8 cellular contexts compared by ENCODE assay signal in the genomic region with DNA sequence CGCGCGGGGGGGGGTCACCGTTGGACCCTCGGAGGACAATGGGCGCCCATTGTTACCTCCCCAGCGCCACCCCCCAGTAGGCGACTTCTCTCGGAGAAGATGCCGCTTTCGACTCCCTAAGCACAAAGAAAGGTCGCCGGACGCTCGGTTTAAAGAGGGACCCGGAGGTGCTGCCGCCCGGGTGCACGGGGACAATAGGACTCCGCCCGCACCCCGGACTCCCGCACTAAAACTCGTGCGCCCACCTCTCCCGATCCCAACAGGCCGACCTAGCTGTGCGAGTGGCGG. TPM values are rescaled to one million over a fixed set of nuclear protein-coding genes. Genes with fewer than 3 reads are reported as not detected.
A peak's percentile ranks its signal among the peaks of the same experiment; 100 is the strongest.
DNase-seq lines count a peak whose midpoint lies in the region; ATAC-seq, FAIRE-seq and TF ChIP-seq lines count a peak whose summit lies in the region.

No MANE protein-coding gene starts in this region.

- H2AK5ac ChIP-seq in H1 (ENCODE audit: low read depth, low read length) (no peak overlapping the region), neuronal stem cell (ENCODE audit: low read depth, low read length) (no peak overlapping the region)

- H3K14ac ChIP-seq in H1 (ENCODE audit: insufficient read length) (no peak overlapping the region), neuronal stem cell (ENCODE audit: low read length) (no peak overlapping the region)

- no peak overlapping the region for H3K4ac ChIP-seq in H1 (replicated peaks; ENCODE audit: insufficient read length, low read depth, low read length)
- H3K4ac ChIP-seq in neuronal stem cell (ENCODE audit: low read length): no peak overlapping the region

- no peaks in the 10 kb centered on the region; the same call in 1 of the 2 replicates for H3K79me1 ChIP-seq in H1 (ENCODE audit: low read depth, low read length)
- H3K79me1 ChIP-seq in neuronal stem cell (ENCODE audit: low read depth, low read length): no peaks in the 10 kb centered on the region

- H3K9me3 Mint-ChIP-seq in CD4-positive, alpha-beta memory T cell: no peaks in the 10 kb centered on the region

- H3K79me2 ChIP-seq in PC-3 (ENCODE audit: low read length) (peaks cover 46% of the 10 kb centered on the region), H1 (ENCODE audit: control insufficient read depth in 1 of 2, insufficient read depth in 2 of 2, low read length in 2 of 2) (peaks cover 8 to 45% of the 10 kb centered on the region in 2 experiments)

- H3K4me3 Mint-ChIP-seq in CD4-positive, alpha-beta memory T cell: peak overlapping the region; percentile 83 to 97 (median 89)

- TF ChIP-seq EP300 in H1 (IDR thresholded peaks at IDR 0.05; ENCODE audit: borderline replicate concordance in 1 of 2, low read depth in 2 of 2, low read length in 2 of 2): no peak

- FAIRE-seq in H1 (lab: Jason Lieb, UNC): no peak

- no TSS peak for BruUV-seq in PC-3 (replicated peaks; lab: Mats Ljungman, UMichigan)

- intact Hi-C loops in CD4-positive, alpha-beta memory T cell (cut with micrococcal nuclease): loop anchor here (1.0 to 5.0 kb wide), 6 partner anchors 34 to 161 kb away; no protein-coding TSS in a partner anchor
- intact Hi-C loops in PC-3 (cut with micrococcal nuclease): loop anchor here (1.0 to 10.0 kb wide), 6 partner anchors 85 to 257 kb away; no protein-coding TSS in a partner anchor
- intact Hi-C loops in left colon (cut with DNase I, micrococcal nuclease): no loop called here

- H3K9me3 ChIP-seq in CD4-positive, alpha-beta memory T cell (ENCODE audit: control insufficient read depth in 1 of 2, low read length in 2 of 2): no peaks in the 10 kb centered on the region
- no peaks in the 10 kb centered on the region for H3K9me3 ChIP-seq in PC-3 (ENCODE audit: low read length)
- H3K9me3 ChIP-seq in H1 (ENCODE audit: insufficient read depth in 2 of 2, low read depth in 1 of 2, low read length in 1 of 2): no peaks in the 10 kb centered on the region
- no peaks in the 10 kb centered on the region for H3K9me3 ChIP-seq in neuronal stem cell (replicated peaks in 1 of 2; ENCODE audit: control insufficient read depth in 2 of 2, insufficient read depth in 1 of 2, low read depth in 1 of 2, low read length in 2 of 2)

- H4K91ac ChIP-seq in H1 (replicated peaks; ENCODE audit: insufficient read length, low read length) (peak overlapping the region; percentile 81), neuronal stem cell (ENCODE audit: low read depth, low read length, poor library complexity) (no peak overlapping the region)

- TF ChIP-seq RAD21 in H1 (IDR thresholded peaks at IDR 0.05 in 1 of 2, conservative IDR thresholded peaks at IDR 0.05 in 1 of 2; ENCODE audit: low read depth in 2 of 2, low read length in 2 of 2): no peak

- H3K27ac Mint-ChIP-seq in CD4-positive, alpha-beta memory T cell: peak overlapping the region; percentile 73 to 93 (median 88)

- peaks cover 5% of the 10 kb centered on the region for H3K36me3 ChIP-seq in CD4-positive, alpha-beta memory T cell (ENCODE audit: insufficient read depth, low read length)
- H3K36me3 ChIP-seq in PC-3 (ENCODE audit: low read depth, low read length) (peaks cover 4% of the 10 kb centered on the region; the same call in 1 of the 2 replicates), H1 (ENCODE audit: control insufficient read depth in 2 of 4, insufficient read depth in 4 of 4, low read length in 3 of 4) (0 out of 8 replicates have a peak, but pooled peaks cover 0 to 3% (median 0%) of the 10 kb centered on the region in 4 experiments), neuronal stem cell (replicated peaks in 1 of 2; ENCODE audit: control insufficient read depth in 2 of 2, insufficient read depth in 2 of 2, low read length in 2 of 2) (peaks cover 0 to 18% of the 10 kb centered on the region in 2 donors)

- H3K36me3 Mint-ChIP-seq in CD4-positive, alpha-beta memory T cell: peaks cover 3 to 30% of the 10 kb centered on the region in 2 donors

- no peaks in the 10 kb centered on the region for H3F3A ChIP-seq in PC-3 (ENCODE audit: low read length, unreplicated experiment)

- WGBS in H1 (ENCODE audit: extremely low coverage in 1 of 2, insufficient coverage in 1 of 2, insufficient read length in 1 of 2, insufficient replicate concordance in 2 of 2, low coverage in 1 of 2, low lambda C conversion rate in 2 of 2, missing lambda C conversion rate in 1 of 2), 2 experiments: 1% methylated on average over 18 of the region's 29 CpGs; no CpG with 5 or more reads in 1 of the 2 experiments
- no CpG with 5 or more reads among the region's 29 CpGs for WGBS in neuronal stem cell (ENCODE audit: extremely low coverage in 2 of 2, insufficient read length in 2 of 2, insufficient replicate concordance in 1 of 2), 2 donors

- TF ChIP-seq POLR2A in H1 (IDR thresholded peaks at IDR 0.05; ENCODE audit: control extremely low read depth in 1 of 2, low read depth in 2 of 2, low read length in 2 of 2): no peak

- H2BK12ac ChIP-seq in H1 (ENCODE audit: low read depth, low read length): peak overlapping the region; percentile 46; the same call in 1 of the 2 replicates
- peak overlapping the region; percentile 87 for H2BK12ac ChIP-seq in neuronal stem cell (ENCODE audit: low read length)

- peak overlapping the region; percentile 67 for H4K5ac ChIP-seq in H1 (ENCODE audit: insufficient read length, low read depth, low read length)

- POLR2A ChIA-PET in CD4-positive, alpha-beta memory T cell (lab: Charles Lee; ENCODE audit: partially characterized antibody): interaction anchor here (1.0 to 5.1 kb wide), 21 partner anchors 10 to 257 kb away, joined by 3 to 116 read pairs (median 7); partner anchors contain the start of gene RMDN2
- POLR2A ChIA-PET in PC-3 (lab: Charles Lee; ENCODE audit: unreplicated experiment) (interaction anchor here (0.6 kb wide), 1 partner anchor 82 kb away, joined by 5 read pairs; no protein-coding TSS in a partner anchor), H1 (lab: Charles Lee; ENCODE audit: partially characterized antibody) (interaction anchor here (0.7 to 2.8 kb wide), 8 partner anchors 9 to 416 kb away, joined by 3 to 16 read pairs (median 4); partner anchors contain the start of gene RMDN2)

- no peaks in the 10 kb centered on the region for H3K27me3 ChIP-seq in CD4-positive, alpha-beta memory T cell (ENCODE audit: insufficient read depth, low read length)
- H3K27me3 ChIP-seq in PC-3 (ENCODE audit: low read length) (no peaks in the 10 kb centered on the region), H1 (replicated peaks in 1 of 4; ENCODE audit: control insufficient read depth in 3 of 4, extremely low read depth in 1 of 4, insufficient read depth in 3 of 4, low read length in 3 of 4) (no peaks in the 10 kb centered on the region), neuronal stem cell (ENCODE audit: control insufficient read depth in 3 of 3, insufficient read depth in 3 of 3, low read depth in 1 of 3, low read length in 3 of 3) (no peaks in the 10 kb centered on the region)

- no peak overlapping the region for H2BK15ac ChIP-seq in H1 (ENCODE audit: low read length)
- peak overlapping the region; percentile 31 for H2BK15ac ChIP-seq in neuronal stem cell (ENCODE audit: low read length)

- TF ChIP-seq CTCF in PC-3 (conservative IDR thresholded peaks at IDR 0.05; ENCODE audit: low read depth, low read length) (no peak), H1 (IDR thresholded peaks at IDR 0.05; ENCODE audit: control extremely low read depth in 1 of 3, insufficient read depth in 1 of 3, low read depth in 1 of 3, low read length in 3 of 3) (no peak)

- H4K20me1 ChIP-seq in PC-3 (ENCODE audit: low read length) (peaks cover 26% of the 10 kb centered on the region), H1 (replicated peaks in 1 of 2; ENCODE audit: control insufficient read depth in 1 of 2, insufficient read depth in 2 of 2, low read length in 2 of 2) (peaks cover 2 to 18% of the 10 kb centered on the region in 2 experiments)

- H3K4me1 Mint-ChIP-seq in CD4-positive, alpha-beta memory T cell: peaks cover 27 to 63% (median 47%) of the 10 kb centered on the region in 4 donors

- no peaks in the 10 kb centered on the region for H3K27me3 Mint-ChIP-seq in CD4-positive, alpha-beta memory T cell

- no peak overlapping the region; the same call in 1 of the 2 replicates for H3K18ac ChIP-seq in H1 (ENCODE audit: extremely low read depth, low read length)
- peak overlapping the region; percentile 96 for H3K18ac ChIP-seq in neuronal stem cell (ENCODE audit: low read length)

- peaks cover 10% of the 10 kb centered on the region for H3K23me2 ChIP-seq in H1 (ENCODE audit: low read depth, low read length)

- peak overlapping the region; percentile 85 for H3K27ac ChIP-seq in CD4-positive, alpha-beta memory T cell (ENCODE audit: low read depth, low read length)
- H3K27ac ChIP-seq in PC-3 (ENCODE audit: low read length) (no peak overlapping the region), H1 (ENCODE audit: low read depth, low read length) (peak overlapping the region; percentile 65), neuronal stem cell (replicated peaks; ENCODE audit: low read length) (peak overlapping the region; percentile 97)

- H2BK20ac ChIP-seq in H1 (ENCODE audit: low read length): no peak overlapping the region

- peak in 1 of 5 donors; percentile 56 for DNase-seq in CD4-positive, alpha-beta memory T cell
- no peak for DNase-seq in PC-3
- no peak for DNase-seq in H1 (ENCODE audit: low read depth in 1 of 2, low spot score in 2 of 2)
- no peak for DNase-seq in neuronal stem cell (ENCODE audit: low spot score)
- no peak for DNase-seq in left colon

- no peaks in the 10 kb centered on the region for H3K9me2 ChIP-seq in PC-3 (replicated peaks; ENCODE audit: low read length)

- H2BK120ac ChIP-seq in H1 (replicated peaks; ENCODE audit: low read depth, low read length): no peak overlapping the region
- H2BK120ac ChIP-seq in neuronal stem cell (ENCODE audit: low read depth, low read length): peak overlapping the region; percentile 95

- H3K23ac ChIP-seq in H1 (ENCODE audit: insufficient read length) (no peak overlapping the region), neuronal stem cell (ENCODE audit: low read depth, low read length, poor library complexity) (peak overlapping the region; percentile 86)

- H2BK5ac ChIP-seq in H1 (ENCODE audit: low read depth, low read length) (peak overlapping the region; percentile 38; the same call in 1 of the 2 replicates), neuronal stem cell (ENCODE audit: low read length) (peak overlapping the region; percentile 93)

- peak overlapping the region; percentile 65 to 89 for H3K4me3 ChIP-seq in CD4-positive, alpha-beta memory T cell (ENCODE audit: low read length in 2 of 2)
- peak overlapping the region; percentile 90 for H3K4me3 ChIP-seq in PC-3 (ENCODE audit: low read length)
- H3K4me3 ChIP-seq in H1 (ENCODE audit: extremely low read depth in 1 of 4, insufficient read depth in 2 of 4, low read depth in 3 of 4, low read length in 4 of 4): peak overlapping the region; percentile 77 to 98 (median 82)
- H3K4me3 ChIP-seq in neuronal stem cell (ENCODE audit: low read length in 2 of 2): peak overlapping the region; percentile 72 to 93

- H3K9ac ChIP-seq in PC-3 (ENCODE audit: low read length) (peak overlapping the region; percentile 68), H1 (replicated peaks in 1 of 4; ENCODE audit: extremely low read depth in 1 of 4, low read depth in 3 of 4, low read length in 3 of 4) (peak overlapping the region in 3 of 4 experiments; percentile 56 to 72 (median 67); a peak in 5 of 7 replicates), neuronal stem cell (ENCODE audit: low read depth, low read length, poor library complexity) (peak overlapping the region; percentile 78)

- H3K4me2 ChIP-seq in PC-3 (ENCODE audit: low read length) (peak overlapping the region; percentile 87), H1 (ENCODE audit: insufficient read depth in 1 of 2, low read depth in 2 of 2, low read length in 2 of 2) (peak overlapping the region; percentile 68 to 84), neuronal stem cell (ENCODE audit: insufficient read depth, low read length, poor library complexity, severe bottlenecking) (peak overlapping the region; percentile 51)

- H4K8ac ChIP-seq in H1 (ENCODE audit: extremely low read depth, insufficient read depth, low read length) (peak overlapping the region; percentile 90), neuronal stem cell (ENCODE audit: low read depth, low read length) (no peak overlapping the region)

- peak; percentile 20 for ATAC-seq in GM21529 (IDR thresholded peaks at IDR 0.05; ENCODE audit: unreplicated experiment)
- ATAC-seq in PC-3: peak; percentile 7; the same call in 1 of the 2 replicates
- no peak for ATAC-seq in left colon
- ATAC-seq in HG03432 (IDR thresholded peaks at IDR 0.05; ENCODE audit: unreplicated experiment): no peak
- ATAC-seq in GM19452 (IDR thresholded peaks at IDR 0.05; ENCODE audit: unreplicated experiment): no peak

- H3K56ac ChIP-seq in H1 (replicated peaks; ENCODE audit: insufficient read length, low read depth, low read length): peak overlapping the region; percentile 27

- peaks cover 40% of the 10 kb centered on the region for H3K4me1 ChIP-seq in CD4-positive, alpha-beta memory T cell (ENCODE audit: insufficient read depth, low read length)
- H3K4me1 ChIP-seq in PC-3 (ENCODE audit: insufficient read depth, low read length) (peaks cover 34% of the 10 kb centered on the region), H1 (replicated peaks in 1 of 4; ENCODE audit: control insufficient read depth in 3 of 4, insufficient read depth in 4 of 4, low read length in 3 of 4) (peaks cover 2 to 16% (median 10%) of the 10 kb centered on the region in 4 experiments; a peak in 6 of 7 replicates), neuronal stem cell (ENCODE audit: control insufficient read depth in 2 of 2, insufficient read depth in 1 of 2, low read depth in 1 of 2, low read length in 2 of 2) (peaks cover 11 to 15% of the 10 kb centered on the region in 2 donors)

- H2AFZ ChIP-seq in PC-3 (ENCODE audit: low read length) (peak overlapping the region; percentile 98), H1 (ENCODE audit: low read length) (no peak overlapping the region), neuronal stem cell (ENCODE audit: low read length) (peak overlapping the region; percentile 92)

- CTCF ChIA-PET in CD4-positive, alpha-beta memory T cell (lab: Charles Lee; ENCODE audit: partially characterized antibody): interaction anchor here (1.0 to 1.3 kb wide), 8 partner anchors 12 to 257 kb away, joined by 3 to 6 read pairs (median 4); no protein-coding TSS in a partner anchor
- CTCF ChIA-PET in PC-3 (lab: Charles Lee) (interaction anchor here (1.2 kb wide), 1 partner anchor 257 kb away, joined by 4 read pairs; no protein-coding TSS in a partner anchor), H1 (lab: Charles Lee; ENCODE audit: partially characterized antibody) (interaction anchor here (0.7 to 1.4 kb wide), 3 partner anchors 14 to 206 kb away, joined by 3 to 4 read pairs (median 3); no protein-coding TSS in a partner anchor)

RNA-seq across cellular contexts. Expression of gene CDC42EP3, which starts 0.3 kb away (rescaled TPM):
- 10 to 100 TPM; 56.1 to 60.9 TPM for total RNA-seq in CD4-positive, alpha-beta memory T cell
- polyA plus RNA-seq in CD4-positive, alpha-beta memory T cell: 100 to 1,000 TPM in 1 of 2 donors, 10 to 100 TPM in 1; 59.3 to 107 TPM
- total RNA-seq in PC-3 (2014; rRNA removed): 22.5 and 28.4 TPM in 2 replicates
- total RNA-seq in H1 (2021; fragmentation: NEBNext Ultra II Directional; extraction: Animal tissue kit (Norgen Biotek cat#: 25700)): 24.7 and 25.2 TPM in 2 replicates
- 18.4 and 19.3 TPM in 2 replicates for polyA plus RNA-seq in H1 (2011; rRNA removed)
- 19.7 TPM for polyA plus RNA-seq in H1 (2011; cell fraction: cytosol; rRNA removed)
- polyA plus RNA-seq in H1 (2011; cell fraction: nucleus; rRNA removed): 23.3 TPM
- 12.0 to 23.5 TPM (median 15.7 TPM) in 4 replicates for polyA plus RNA-seq in H1 (2012, experiment 1 of 2)
- 7.4 TPM for polyA plus RNA-seq in H1 (2012, experiment 2 of 2)
- 23.5 TPM for polyA plus RNA-seq in H1 (2013, experiment 1 of 2)
- polyA plus RNA-seq in H1 (2013, experiment 2 of 2): 27.0 TPM
- polyA minus RNA-seq in H1 (2011; rRNA and poly(A)+ RNA removed): 25.5 and 26.6 TPM in 2 replicates
- polyA minus RNA-seq in H1 (2011; cell fraction: cytosol; rRNA and poly(A)+ RNA removed): 10.1 TPM
- 23.3 TPM for polyA minus RNA-seq in H1 (2011; cell fraction: nucleus; rRNA and poly(A)+ RNA removed)
- polyA plus RNA-seq in neuronal stem cell (2013, experiment 1 of 2): 32.1 TPM
- polyA plus RNA-seq in neuronal stem cell (2013, experiment 2 of 2): 31.5 TPM
- 10 to 100 TPM; 19.5 to 46.7 TPM for total RNA-seq in left colon

Comparison
In these comparisons a context has a peak if more than half of its experiments do, and no peak if none do; other contexts are left out.
1. ATAC-seq: peak in GM21529 (single experiment) and PC-3 (single experiment); none in left colon (single experiment), HG03432 (single experiment) and GM19452 (single experiment).
2. intact Hi-C loops: an anchor here in CD4-positive, alpha-beta memory T cell (1.0 to 5.0 kb wide) and PC-3 (1.0 to 10.0 kb wide); none called in left colon.
3. Peak in every context shown above with its lines, with median percentiles within 50 percentile points of each other: H3K4me3 ChIP-seq, H3K4me2 ChIP-seq and H3K9ac ChIP-seq.